Comparison of ENCODE assay signal across 8 cellular contexts in genomic region chr5:73796164-73797141, GRCh38.
DNase-seq lines count a peak whose midpoint lies in the region; ATAC-seq and TF ChIP-seq lines count a peak whose summit lies in the region.

No MANE protein-coding gene starts in this region.

- H2AFZ ChIP-seq in ACC112 (ENCODE audit: low read length, unreplicated experiment) = no peak overlapping the region
- H2AFZ ChIP-seq in mesenchymal stem cell (ENCODE audit: low read depth, low read length) = no peak overlapping the region

- no peak overlapping the region for H2BK15ac ChIP-seq in mesenchymal stem cell (ENCODE audit: low read depth, poor library complexity, severe bottlenecking)

- H4K8ac ChIP-seq in mesenchymal stem cell (ENCODE audit: low read length) = peak overlapping the region; percentile 63

- no peak overlapping the region for H3K23ac ChIP-seq in mesenchymal stem cell (ENCODE audit: low read length in 2 of 2)

- no peak for TF ChIP-seq EP300 in Ishikawa (IDR thresholded peaks at IDR 0.05; ENCODE audit: borderline replicate concordance)

- H3K9me3 ChIP-seq in body of pancreas (no peaks in the 10 kb centered on the region), mesenchymal stem cell (ENCODE audit: control insufficient read depth, low read length) (no peaks in the 10 kb centered on the region)

- peak overlapping the region; percentile 90 for H2AK5ac ChIP-seq in mesenchymal stem cell (ENCODE audit: low read length, severe bottlenecking)

- H3K36me3 ChIP-seq in ACC112 (ENCODE audit: insufficient read depth, low read length) = peaks cover 17% of the 10 kb centered on the region; the same call in 1 of the 2 replicates
- H3K36me3 ChIP-seq in body of pancreas (replicated peaks in 1 of 2; ENCODE audit: insufficient read depth in 1 of 2, low read depth in 2 of 2) = no peaks in the 10 kb centered on the region
- peaks cover 0 to 5% of the 10 kb centered on the region in 2 experiments for H3K36me3 ChIP-seq in mesenchymal stem cell (ENCODE audit: control insufficient read depth in 1 of 2, insufficient read depth in 2 of 2, low read depth in 1 of 2, low read length in 2 of 2)

- no peak for TF ChIP-seq RAD21 in Ishikawa (IDR thresholded peaks at IDR 0.05; ENCODE audit: low read depth)

- peak overlapping the region; percentile 84 for H3K9ac ChIP-seq in mesenchymal stem cell (ENCODE audit: low read length)

- DNase-seq in body of pancreas (peak; percentile 45 to 68 (median 64)), mesenchymal stem cell (peak; percentile 96), SK-N-DZ (ENCODE audit: low spot score) (no peak), activated T-cell treated with anti-CD3 and anti-CD28 coated beads for 4 hours (no peak)
- DNase-seq in stimulated activated CD4-positive, alpha-beta T cell treated with anti-CD3 and anti-CD28 coated beads, Interleukin-1b, Interleukin-23, amount 100 ng/mL, for 48 hours = no peak

- peak; percentile 70 for ATAC-seq in GM18505 (IDR thresholded peaks at IDR 0.05; ENCODE audit: unreplicated experiment)
- peak; percentile 46 for ATAC-seq in body of pancreas

- TF ChIP-seq POLR2A in GM18505 (IDR thresholded peaks at IDR 0.05; ENCODE audit: borderline replicate concordance, extremely low read depth, insufficient read depth, insufficient read length) (no peak), body of pancreas (IDR thresholded peaks at IDR 0.05) (no peak)

- WGBS in body of pancreas, 2 donors = 60 to 69% methylated on average over 11 of the region's 11 CpGs
- 29% methylated on average over 11 of the region's 11 CpGs for WGBS in mesenchymal stem cell

- peak overlapping the region; percentile 32; the same call in 1 of the 2 replicates for H3K4me3 ChIP-seq in ACC112 (ENCODE audit: low read depth, low read length)
- no peak overlapping the region for H3K4me3 ChIP-seq in body of pancreas
- no peak overlapping the region for H3K4me3 ChIP-seq in mesenchymal stem cell (ENCODE audit: insufficient read depth in 1 of 2, low read depth in 1 of 2, low read length in 2 of 2)

- H3K79me1 ChIP-seq in mesenchymal stem cell (replicated peaks; ENCODE audit: low read length, poor library complexity, severe bottlenecking) = peaks cover 17% of the 10 kb centered on the region

- H2BK120ac ChIP-seq in mesenchymal stem cell (ENCODE audit: low read depth, low read length) = peak overlapping the region; percentile 8

- H3K18ac ChIP-seq in mesenchymal stem cell (ENCODE audit: low read depth in 1 of 2, low read length in 2 of 2) = peak overlapping the region; percentile 89 to 99

- peak overlapping the region; percentile 100 for H2BK12ac ChIP-seq in mesenchymal stem cell (ENCODE audit: low read length in 2 of 2)

- H3K14ac ChIP-seq in mesenchymal stem cell (ENCODE audit: low read length in 2 of 2) = peak overlapping the region in 1 of 2 experiments; percentile 78

- intact Hi-C loops in body of pancreas (cut with DNase I) = no loop called here

- H3K27ac ChIP-seq in ACC112 (ENCODE audit: low read depth, low read length) = peak overlapping the region; percentile 96
- H3K27ac ChIP-seq in body of pancreas = peak overlapping the region in 1 of 4 donors; percentile 7
- peak overlapping the region; percentile 97 for H3K27ac ChIP-seq in mesenchymal stem cell (ENCODE audit: low read length, poor library complexity, severe bottlenecking)

- no peak for TF ChIP-seq CTCF in body of pancreas (IDR thresholded peaks at IDR 0.05)

- peak overlapping the region; percentile 66 for H2BK5ac ChIP-seq in mesenchymal stem cell (ENCODE audit: low read depth, low read length, poor library complexity, severe bottlenecking)

- peak overlapping the region; percentile 43 for H3K4me2 ChIP-seq in mesenchymal stem cell (ENCODE audit: low read length, poor library complexity, severe bottlenecking)

- H3K79me2 ChIP-seq in ACC112 (ENCODE audit: control insufficient read depth, insufficient read depth, low read length, unreplicated experiment) = no peaks in the 10 kb centered on the region

- peak overlapping the region; percentile 85 to 97 for H3K4ac ChIP-seq in mesenchymal stem cell (ENCODE audit: low read depth in 1 of 2, low read length in 2 of 2)

- H3K4me1 ChIP-seq in ACC112 (ENCODE audit: control insufficient read depth, insufficient read depth, low read length, unreplicated experiment) = peaks cover 31% of the 10 kb centered on the region
- H3K4me1 ChIP-seq in body of pancreas = no peaks in the 10 kb centered on the region
- H3K4me1 ChIP-seq in mesenchymal stem cell (ENCODE audit: control insufficient read depth, insufficient read depth, low read depth, low read length) = peaks cover 11% of the 10 kb centered on the region

- H3K27me3 ChIP-seq in ACC112 (ENCODE audit: insufficient read depth, low read length) = no peaks in the 10 kb centered on the region
- H3K27me3 ChIP-seq in body of pancreas = no peaks in the 10 kb centered on the region
- no peaks in the 10 kb centered on the region for H3K27me3 ChIP-seq in mesenchymal stem cell (ENCODE audit: control insufficient read depth in 1 of 2, insufficient read depth in 1 of 2, low read length in 2 of 2)

- H4K91ac ChIP-seq in mesenchymal stem cell (ENCODE audit: low read length) = peak overlapping the region; percentile 97

TF ChIP-seq in Ishikawa, 13 proteins besides CTCF, POLR2A, EP300 and RAD21:
- peak; percentile 37; the same call in 1 of the 2 replicates for TF ChIP-seq NFIC (IDR thresholded peaks at IDR 0.05)
- no peak for TF ChIP-seq ZBTB7A (IDR thresholded peaks at IDR 0.05; ENCODE audit: low read depth)
- no peak for TF ChIP-seq TEAD4 (IDR thresholded peaks at IDR 0.05)
- no peak for TF ChIP-seq REST (IDR thresholded peaks at IDR 0.05; ENCODE audit: low read depth)
- no peak for TF ChIP-seq USF1 (IDR thresholded peaks at IDR 0.05)
- TF ChIP-seq TCF12 (IDR thresholded peaks at IDR 0.05; ENCODE audit: low read depth) = no peak
- TF ChIP-seq YY1 (IDR thresholded peaks at IDR 0.05; ENCODE audit: low read depth) = no peak
- TF ChIP-seq EGR1 (IDR thresholded peaks at IDR 0.05) = no peak
TF ChIP-seq in Ishikawa: peak in this region for 1.

Comparison
In these comparisons a context has a peak if more than half of its experiments do, and no peak if none do; other contexts are left out.
1. DNase-seq: peak in body of pancreas (4 of 4) and mesenchymal stem cell (single experiment); none in SK-N-DZ (single experiment), stimulated activated CD4-positive, alpha-beta T cell treated with anti-CD3 and anti-CD28 coated beads, Interleukin-1b, Interleukin-23, amount 100 ng/mL, for 48 hours (single experiment) and activated T-cell treated with anti-CD3 and anti-CD28 coated beads for 4 hours (single experiment).